Comparison of ENCODE assay signal across 11 cellular contexts in the genomic region with DNA sequence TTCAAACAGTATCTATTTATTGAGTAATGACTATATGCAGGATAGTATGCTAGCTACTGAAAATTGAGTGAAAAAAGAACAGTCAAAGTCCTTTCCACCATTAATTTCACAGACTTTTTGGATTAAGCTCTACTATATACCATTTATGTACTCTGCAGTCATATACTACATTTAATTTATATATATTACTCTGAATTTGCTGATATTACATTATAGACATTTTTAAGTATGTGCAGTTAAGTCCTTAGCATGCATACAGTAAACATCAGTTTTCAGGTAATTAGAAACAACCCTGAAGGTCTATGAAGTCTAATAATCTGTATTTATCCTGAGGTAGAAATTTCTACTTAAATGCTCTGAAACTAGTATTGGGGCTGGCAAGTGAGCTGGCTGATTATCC.
"Had no signal": no experiment of that assay in that cellular context is flagged by ENCODE, and none has a peak within 500 bp of the region (broad histone marks: within the 10 kb centered on the region; RNA-seq: fewer than 3 reads in every experiment).

No MANE protein-coding gene starts in this region.

- H3K9me3 Mint-ChIP-seq: H9 had no signal

- H2AFZ ChIP-seq: GM23248, GM23338 had no signal

- DNase-seq: GM23248, GOT3, H7, H9, HCEC 1CT, HFFc6 had no signal

- H3K9me3 ChIP-seq: HAP-1 had no signal

- FAIRE-seq: H1, H54 had no signal

- H3K4me2 ChIP-seq: GM23338 had no signal

- H3K27ac Mint-ChIP-seq: GM23338, H9, HFFc6 had no signal

- H3K9ac ChIP-seq: GM23248 had no signal

- H3K4me3 Mint-ChIP-seq: GM23338, H9, HFFc6 had no signal

- H3K4me1 Mint-ChIP-seq: GM23338, H9 had no signal

- H3K4me1 ChIP-seq: HAP-1 had no signal

- H3K4me3 ChIP-seq: GM23248, GM23338, HAP-1 had no signal

- ATAC-seq: GM23338, HCT116 had no signal

- H3K27ac ChIP-seq: GM23248 had no signal
